ENCODE assay signal across 31 cellular contexts in the genomic region with DNA sequence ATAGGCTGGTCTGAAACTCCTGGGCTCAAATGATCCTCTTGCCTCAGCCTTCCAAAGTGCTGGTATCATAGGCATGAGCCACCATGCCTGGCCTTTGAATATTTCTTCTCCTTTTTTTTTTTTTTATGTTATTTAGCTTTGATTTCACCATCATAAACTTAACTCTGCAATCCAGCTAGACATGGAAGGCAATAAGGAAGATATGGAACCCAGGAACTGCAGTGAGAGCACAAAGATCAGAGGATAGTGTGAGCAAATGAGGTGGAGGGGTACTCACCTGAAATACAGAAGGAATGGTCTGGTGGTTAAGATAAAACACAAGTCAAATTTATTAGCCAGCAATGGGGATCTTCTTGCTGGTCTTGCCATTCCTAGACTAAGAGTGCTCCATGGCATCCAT.
"Had no signal": no experiment of that assay in that cellular context is flagged by ENCODE, and none has a peak within 500 bp of the region (broad histone marks: within the 10 kb centered on the region; RNA-seq: fewer than 3 reads in every experiment).

No MANE protein-coding gene starts in this region.

- H3K4me3 Mint-ChIP-seq: activated CD4-positive, alpha-beta memory T cell treated with anti-CD3 and anti-CD28 coated beads for 36 hours; activated CD4-positive, alpha-beta T cell treated with anti-CD3 and anti-CD28 coated beads for 36 hours; activated CD4-positive, alpha-beta T cell treated with anti-CD3 and anti-CD28 coated beads, Interleukin-2, amount 10 ng/mL, durations not matched to agents 24 days and 14 days; activated CD8-positive, alpha-beta memory T cell treated with anti-CD3 and anti-CD28 coated beads, Interleukin-2, amount 10 ng/mL, durations not matched to agents 7 days and 5 days; activated CD8-positive, alpha-beta T cell treated with anti-CD3 and anti-CD28 coated beads, Interleukin-2, amount 10 ng/mL, durations not matched to agents 7 days and 5 days; activated naive CD4-positive, alpha-beta T cell treated with anti-CD3 and anti-CD28 coated beads for 36 hours; activated naive CD4-positive, alpha-beta T cell treated with anti-CD3 and anti-CD28 coated beads, Interleukin-2, amount 50 U/mL, for 24 hours; activated naive CD8-positive, alpha-beta T cell treated with anti-CD3 and anti-CD28 coated beads for 36 hours; activated naive CD8-positive, alpha-beta T cell treated with anti-CD3 and anti-CD28 coated beads, Interleukin-2, amount 50 U/mL, for 24 hours; activated T-helper 1 cell treated with anti-CD3 and anti-CD28 coated beads, Interleukin-12 subunit alpha, Interleukin-12 subunit beta, Interleukin-2, Interleukin-4 antibody, amounts not matched to agents 30 ng/mL and 10 ng/mL and 1 ng/mL, durations not matched to agents 14 hours and 24 hours and 36 hours; dendritic cell treated with granulocyte-macrophage colony-stimulating factor and Interleukin-4, amounts not matched to agents 40 ng/mL and 50 ng/mL, for 4 days; endodermal cell had no signal

- H3K9me3 Mint-ChIP-seq: activated CD4-positive, alpha-beta memory T cell treated with anti-CD3 and anti-CD28 coated beads for 36 hours; activated CD4-positive, alpha-beta T cell treated with anti-CD3 and anti-CD28 coated beads, Interleukin-2, amount 10 ng/mL, durations not matched to agents 24 days and 14 days; activated naive CD4-positive, alpha-beta T cell treated with anti-CD3 and anti-CD28 coated beads for 36 hours; activated naive CD4-positive, alpha-beta T cell treated with anti-CD3 and anti-CD28 coated beads, Interleukin-2, amount 50 U/mL, for 24 hours; activated naive CD8-positive, alpha-beta T cell treated with anti-CD3 and anti-CD28 coated beads for 36 hours; activated naive CD8-positive, alpha-beta T cell treated with anti-CD3 and anti-CD28 coated beads, Interleukin-2, amount 50 U/mL, for 24 hours; activated T-helper 1 cell treated with anti-CD3 and anti-CD28 coated beads, Interleukin-12 subunit alpha, Interleukin-12 subunit beta, Interleukin-2, Interleukin-4 antibody, amounts not matched to agents 30 ng/mL and 10 ng/mL and 1 ng/mL, durations not matched to agents 14 hours and 24 hours and 36 hours; activated T-helper 2 cell treated with anti-CD3 and anti-CD28 coated beads, Interferon-gamma antibody, Interleukin-2, Interleukin-4, amounts not matched to agents 10 μg/mL and 5 μg/mL and 100 μg/mL, durations not matched to agents 14 hours and 24 hours and 36 hours; dendritic cell treated with granulocyte-macrophage colony-stimulating factor and Interleukin-4, amounts not matched to agents 40 ng/mL and 50 ng/mL, for 4 days had no signal

- H3K4me1 ChIP-seq: foreskin keratinocyte, gastrocnemius medialis had no signal

- H3K27ac ChIP-seq: adrenal gland, body of pancreas, coronary artery, dorsolateral prefrontal cortex, foreskin keratinocyte, gastrocnemius medialis had no signal

- H3K4me1 Mint-ChIP-seq: activated CD4-positive, alpha-beta T cell treated with anti-CD3 and anti-CD28 coated beads, Interleukin-2, amount 10 ng/mL, durations not matched to agents 24 days and 14 days; activated CD8-positive, alpha-beta memory T cell treated with anti-CD3 and anti-CD28 coated beads, Interleukin-2, amount 10 ng/mL, durations not matched to agents 7 days and 5 days; activated naive CD4-positive, alpha-beta T cell treated with anti-CD3 and anti-CD28 coated beads, Interleukin-2, amount 50 U/mL, for 24 hours; activated naive CD8-positive, alpha-beta T cell treated with anti-CD3 and anti-CD28 coated beads for 36 hours; activated naive CD8-positive, alpha-beta T cell treated with anti-CD3 and anti-CD28 coated beads, Interleukin-2, amount 50 U/mL, for 24 hours had no signal

- H3K36me3 ChIP-seq: adrenal gland, gastrocnemius medialis had no signal

- H3K4me3 ChIP-seq: adrenal gland, body of pancreas, coronary artery, dorsolateral prefrontal cortex, gastrocnemius medialis had no signal

- ATAC-seq: activated CD4-positive, alpha-beta T cell treated with anti-CD3 and anti-CD28 coated beads for 36 hours; activated CD8-positive, alpha-beta memory T cell treated with anti-CD3 and anti-CD28 coated beads, Interleukin-2, amount 10 ng/mL, durations not matched to agents 7 days and 5 days; activated CD8-positive, alpha-beta T cell treated with anti-CD3 and anti-CD28 coated beads, Interleukin-2, amount 10 ng/mL, durations not matched to agents 7 days and 5 days; activated naive CD8-positive, alpha-beta T cell treated with anti-CD3 and anti-CD28 coated beads, Interleukin-2, amount 50 U/mL, for 24 hours; body of pancreas; esophagus mucosa; foreskin keratinocyte; gastrocnemius medialis had no signal

- H3K9me3 ChIP-seq: adrenal gland, body of pancreas, gastrocnemius medialis had no signal

- H3K27me3 ChIP-seq: adrenal gland, foreskin keratinocyte, gastrocnemius medialis had no signal

- DNase-seq: activated CD4-positive, alpha-beta memory T cell treated with anti-CD3 and anti-CD28 coated beads for 36 hours; activated CD4-positive, alpha-beta T cell treated with anti-CD3 and anti-CD28 coated beads for 36 hours; activated CD4-positive, alpha-beta T cell treated with anti-CD3 and anti-CD28 coated beads, Interleukin-2, amount 10 ng/mL, durations not matched to agents 24 days and 14 days; activated CD4-positive, CD25-positive, alpha-beta regulatory T cell; activated CD4-positive, CD25-positive, alpha-beta regulatory T cell treated with anti-CD3 and anti-CD28 coated beads, Interleukin-2, amount 50 U/mL, for 72 hours; activated CD8-positive, alpha-beta memory T cell treated with anti-CD3 and anti-CD28 coated beads, Interleukin-2, amount 10 ng/mL, durations not matched to agents 7 days and 5 days; activated CD8-positive, alpha-beta memory T cell treated with anti-CD3 and anti-CD28 coated beads, Interleukin-2, amount 50 U/mL, for 4 hours; activated CD8-positive, alpha-beta T cell treated with anti-CD3 and anti-CD28 coated beads, Interleukin-2, amount 10 ng/mL, durations not matched to agents 7 days and 5 days; activated effector memory CD4-positive, alpha-beta T cell treated with anti-CD3 and anti-CD28 coated beads, Interleukin-2, amount 50 U/mL, for 16 hours; activated naive CD4-positive, alpha-beta T cell treated with anti-CD3 and anti-CD28 coated beads for 36 hours; activated naive CD8-positive, alpha-beta T cell treated with anti-CD3 and anti-CD28 coated beads for 36 hours; activated naive CD8-positive, alpha-beta T cell treated with anti-CD3 and anti-CD28 coated beads, Interleukin-2, amount 50 U/mL, for 24 hours; activated T-cell treated with anti-CD3 and anti-CD28 coated beads, Interleukin-2, amount 50 U/mL, for 1 hour; activated T-cell treated with anti-CD3 and anti-CD28 coated beads, Interleukin-2, amount 50 U/mL, for 48 hours; adrenal gland; amygdala; aorta; body of pancreas; caudate nucleus; dorsolateral prefrontal cortex; effector memory CD4-positive, alpha-beta T cell; endodermal cell; foreskin keratinocyte; gastrocnemius medialis; T-helper 2 cell had no signal

- H3K27me3 Mint-ChIP-seq: activated CD4-positive, alpha-beta memory T cell treated with anti-CD3 and anti-CD28 coated beads for 36 hours; activated CD4-positive, alpha-beta T cell treated with anti-CD3 and anti-CD28 coated beads, Interleukin-2, amount 10 ng/mL, durations not matched to agents 24 days and 14 days; activated CD8-positive, alpha-beta memory T cell treated with anti-CD3 and anti-CD28 coated beads, Interleukin-2, amount 10 ng/mL, durations not matched to agents 7 days and 5 days; activated naive CD8-positive, alpha-beta T cell treated with anti-CD3 and anti-CD28 coated beads, Interleukin-2, amount 50 U/mL, for 24 hours; dendritic cell treated with granulocyte-macrophage colony-stimulating factor and Interleukin-4, amounts not matched to agents 40 ng/mL and 50 ng/mL, for 4 days had no signal

- H3K27ac Mint-ChIP-seq: activated CD4-positive, alpha-beta memory T cell treated with anti-CD3 and anti-CD28 coated beads for 36 hours; activated CD4-positive, alpha-beta T cell treated with anti-CD3 and anti-CD28 coated beads for 36 hours; activated CD4-positive, alpha-beta T cell treated with anti-CD3 and anti-CD28 coated beads, Interleukin-2, amount 10 ng/mL, durations not matched to agents 24 days and 14 days; activated CD8-positive, alpha-beta memory T cell treated with anti-CD3 and anti-CD28 coated beads, Interleukin-2, amount 10 ng/mL, durations not matched to agents 7 days and 5 days; activated CD8-positive, alpha-beta T cell treated with anti-CD3 and anti-CD28 coated beads, Interleukin-2, amount 10 ng/mL, durations not matched to agents 7 days and 5 days; activated naive CD4-positive, alpha-beta T cell treated with anti-CD3 and anti-CD28 coated beads for 36 hours; activated naive CD4-positive, alpha-beta T cell treated with anti-CD3 and anti-CD28 coated beads, Interleukin-2, amount 50 U/mL, for 24 hours; activated naive CD8-positive, alpha-beta T cell treated with anti-CD3 and anti-CD28 coated beads for 36 hours; activated naive CD8-positive, alpha-beta T cell treated with anti-CD3 and anti-CD28 coated beads, Interleukin-2, amount 50 U/mL, for 24 hours; activated T-helper 1 cell treated with anti-CD3 and anti-CD28 coated beads, Interleukin-12 subunit alpha, Interleukin-12 subunit beta, Interleukin-2, Interleukin-4 antibody, amounts not matched to agents 30 ng/mL and 10 ng/mL and 1 ng/mL, durations not matched to agents 14 hours and 24 hours and 36 hours; activated T-helper 2 cell treated with anti-CD3 and anti-CD28 coated beads, Interferon-gamma antibody, Interleukin-2, Interleukin-4, amounts not matched to agents 10 μg/mL and 5 μg/mL and 100 μg/mL, durations not matched to agents 14 hours and 24 hours and 36 hours; dendritic cell treated with granulocyte-macrophage colony-stimulating factor and Interleukin-4, amounts not matched to agents 40 ng/mL and 50 ng/mL, for 4 days; endodermal cell had no signal

- H3K36me3 Mint-ChIP-seq: activated CD4-positive, alpha-beta memory T cell treated with anti-CD3 and anti-CD28 coated beads for 36 hours; activated CD8-positive, alpha-beta memory T cell treated with anti-CD3 and anti-CD28 coated beads, Interleukin-2, amount 10 ng/mL, durations not matched to agents 7 days and 5 days; activated naive CD4-positive, alpha-beta T cell treated with anti-CD3 and anti-CD28 coated beads, Interleukin-2, amount 50 U/mL, for 24 hours; activated naive CD8-positive, alpha-beta T cell treated with anti-CD3 and anti-CD28 coated beads for 36 hours had no signal
